ENCODE assay signal across 1 cellular context in the genomic region with DNA sequence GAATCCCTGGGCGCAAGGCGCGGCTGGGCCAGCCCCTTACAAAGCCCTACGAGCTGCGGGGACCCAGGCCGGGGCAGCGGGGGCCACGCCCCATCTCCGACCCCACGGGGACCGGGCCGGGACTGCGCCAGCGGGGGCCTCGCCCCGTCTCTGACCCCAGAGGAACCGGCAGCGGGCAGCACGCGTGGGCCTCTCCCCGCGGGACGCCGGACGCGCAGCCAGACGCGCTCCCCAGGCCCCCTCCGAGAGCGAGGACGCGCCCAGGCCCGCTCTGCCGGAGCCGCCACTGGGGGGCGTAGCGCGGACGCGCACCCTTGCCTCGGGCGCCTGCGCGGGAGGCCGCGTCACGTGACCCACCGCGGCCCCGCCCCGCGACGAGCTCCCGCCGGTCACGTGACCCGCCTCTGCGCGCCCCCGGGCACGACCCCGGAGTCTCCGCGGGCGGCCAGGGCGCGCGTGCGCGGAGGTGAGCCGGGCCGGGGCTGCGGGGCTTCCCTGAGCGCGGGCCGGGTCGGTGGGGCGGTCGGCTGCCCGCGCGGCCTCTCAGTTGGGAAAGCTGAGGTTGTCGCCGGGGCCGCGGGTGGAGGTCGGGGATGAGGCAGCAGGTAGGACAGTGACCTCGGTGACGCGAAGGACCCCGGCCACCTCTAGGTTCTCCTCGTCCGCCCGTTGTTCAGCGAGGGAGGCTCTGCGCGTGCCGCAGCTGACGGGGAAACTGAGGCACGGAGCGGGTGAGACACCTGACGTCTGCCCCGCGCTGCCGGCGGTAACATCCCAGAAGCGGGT.
TF ChIP-seq lines count a peak whose summit lies in the region.

A gene (plus strand): TSS at position 422 of the 786 bp plus-strand sequence. CDS start 3,006 bp downstream, outside the sequence.

TF ChIP-seq in HepG2, 621 proteins besides CTCF, POLR2A, EP300 and RAD21 (continued from another document and continues in another):
- TF ChIP-seq, protein P1, sequence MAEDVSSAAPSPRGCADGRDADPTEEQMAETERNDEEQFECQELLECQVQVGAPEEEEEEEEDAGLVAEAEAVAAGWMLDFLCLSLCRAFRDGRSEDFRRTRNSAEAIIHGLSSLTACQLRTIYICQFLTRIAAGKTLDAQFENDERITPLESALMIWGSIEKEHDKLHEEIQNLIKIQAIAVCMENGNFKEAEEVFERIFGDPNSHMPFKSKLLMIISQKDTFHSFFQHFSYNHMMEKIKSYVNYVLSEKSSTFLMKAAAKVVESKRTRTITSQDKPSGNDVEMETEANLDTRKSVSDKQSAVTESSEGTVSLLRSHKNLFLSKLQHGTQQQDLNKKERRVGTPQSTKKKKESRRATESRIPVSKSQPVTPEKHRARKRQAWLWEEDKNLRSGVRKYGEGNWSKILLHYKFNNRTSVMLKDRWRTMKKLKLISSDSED (CRISPR knock-in tag; IDR thresholded peaks at IDR 0.05), result peak; percentile 67; the same call in 1 of the 2 replicates
- TF ChIP-seq, protein P2, sequence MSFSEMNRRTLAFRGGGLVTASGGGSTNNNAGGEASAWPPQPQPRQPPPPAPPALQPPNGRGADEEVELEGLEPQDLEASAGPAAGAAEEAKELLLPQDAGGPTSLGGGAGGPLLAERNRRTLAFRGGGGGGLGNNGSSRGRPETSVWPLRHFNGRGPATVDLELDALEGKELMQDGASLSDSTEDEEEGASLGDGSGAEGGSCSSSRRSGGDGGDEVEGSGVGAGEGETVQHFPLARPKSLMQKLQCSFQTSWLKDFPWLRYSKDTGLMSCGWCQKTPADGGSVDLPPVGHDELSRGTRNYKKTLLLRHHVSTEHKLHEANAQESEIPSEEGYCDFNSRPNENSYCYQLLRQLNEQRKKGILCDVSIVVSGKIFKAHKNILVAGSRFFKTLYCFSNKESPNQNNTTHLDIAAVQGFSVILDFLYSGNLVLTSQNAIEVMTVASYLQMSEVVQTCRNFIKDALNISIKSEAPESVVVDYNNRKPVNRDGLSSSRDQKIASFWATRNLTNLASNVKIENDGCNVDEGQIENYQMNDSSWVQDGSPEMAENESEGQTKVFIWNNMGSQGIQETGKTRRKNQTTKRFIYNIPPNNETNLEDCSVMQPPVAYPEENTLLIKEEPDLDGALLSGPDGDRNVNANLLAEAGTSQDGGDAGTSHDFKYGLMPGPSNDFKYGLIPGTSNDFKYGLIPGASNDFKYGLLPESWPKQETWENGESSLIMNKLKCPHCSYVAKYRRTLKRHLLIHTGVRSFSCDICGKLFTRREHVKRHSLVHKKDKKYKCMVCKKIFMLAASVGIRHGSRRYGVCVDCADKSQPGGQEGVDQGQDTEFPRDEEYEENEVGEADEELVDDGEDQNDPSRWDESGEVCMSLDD (CRISPR knock-in tag; IDR thresholded peaks at IDR 0.05; ENCODE audit: borderline replicate concordance), result 0 out of 2 replicates have a peak, but pooled peaks have one; percentile 49
- TF ChIP-seq NR1H2 (CRISPR knock-in tag; IDR thresholded peaks at IDR 0.05; ENCODE audit: borderline replicate concordance, low read depth) (peak; percentile 88; the same call in 1 of the 2 replicates), ZNF816 (CRISPR knock-in tag; IDR thresholded peaks at IDR 0.05; ENCODE audit: borderline replicate concordance) (peak; percentile 62; the same call in 1 of the 2 replicates), DNMT3B (CRISPR knock-in tag; conservative IDR thresholded peaks at IDR 0.05) (no peak; the same call in 1 of the 2 replicates), FIP1L1 (IDR thresholded peaks at IDR 0.05; ENCODE audit: borderline replicate concordance, insufficient read depth, low read depth, low read length) (no peak), ZNF564 (CRISPR knock-in tag; IDR thresholded peaks at IDR 0.05) (peak; percentile 74), ZNF33A (CRISPR knock-in tag; IDR thresholded peaks at IDR 0.05; ENCODE audit: borderline replicate concordance) (no peak), ZNF83 (CRISPR knock-in tag; IDR thresholded peaks at IDR 0.05; ENCODE audit: borderline replicate concordance) (0 out of 2 replicates have a peak, but pooled peaks have one; percentile 65), KDM4B (CRISPR knock-in tag; IDR thresholded peaks at IDR 0.05) (no peak; the same call in 1 of the 2 replicates), ARNT2 (CRISPR knock-in tag; IDR thresholded peaks at IDR 0.05; ENCODE audit: low read depth) (peak; percentile 71; the same call in 1 of the 2 replicates), ESRRA (CRISPR knock-in tag; IDR thresholded peaks at IDR 0.05; ENCODE audit: low read depth) (no peak; the same call in 1 of the 2 replicates), ZNF768 (CRISPR knock-in tag; IDR thresholded peaks at IDR 0.05) (peak; percentile 66; the same call in 1 of the 2 replicates), ELF3 (CRISPR knock-in tag; IDR thresholded peaks at IDR 0.05) (peak; percentile 35; the same call in 1 of the 2 replicates), NR2C2 (CRISPR knock-in tag; IDR thresholded peaks at IDR 0.05; ENCODE audit: borderline replicate concordance) (peak; percentile 61), FOXP1 (IDR thresholded peaks at IDR 0.05) (no peak), FOXP1 (CRISPR knock-in tag; IDR thresholded peaks at IDR 0.05) (no peak), NFYC (CRISPR knock-in tag; IDR thresholded peaks at IDR 0.05) (no peak), POGZ (CRISPR knock-in tag; IDR thresholded peaks at IDR 0.05) (no peak), ZNF253 (CRISPR knock-in tag; IDR thresholded peaks at IDR 0.05; ENCODE audit: borderline replicate concordance) (peak; percentile 21; the same call in 1 of the 2 replicates), ZNF562 (CRISPR knock-in tag; IDR thresholded peaks at IDR 0.05; ENCODE audit: borderline replicate concordance) (no peak), BCL6 (CRISPR knock-in tag; IDR thresholded peaks at IDR 0.05) (peak; percentile 16; the same call in 1 of the 2 replicates), FOXM1 (CRISPR knock-in tag; IDR thresholded peaks at IDR 0.05) (no peak), CBX1 (IDR thresholded peaks at IDR 0.05; ENCODE audit: low read depth) (no peak), RFX3 (CRISPR knock-in tag; IDR thresholded peaks at IDR 0.05) (no peak), ZFP90 (CRISPR knock-in tag; IDR thresholded peaks at IDR 0.05; ENCODE audit: borderline replicate concordance) (no peak; the same call in 1 of the 2 replicates)
- TF ChIP-seq, protein P3, sequence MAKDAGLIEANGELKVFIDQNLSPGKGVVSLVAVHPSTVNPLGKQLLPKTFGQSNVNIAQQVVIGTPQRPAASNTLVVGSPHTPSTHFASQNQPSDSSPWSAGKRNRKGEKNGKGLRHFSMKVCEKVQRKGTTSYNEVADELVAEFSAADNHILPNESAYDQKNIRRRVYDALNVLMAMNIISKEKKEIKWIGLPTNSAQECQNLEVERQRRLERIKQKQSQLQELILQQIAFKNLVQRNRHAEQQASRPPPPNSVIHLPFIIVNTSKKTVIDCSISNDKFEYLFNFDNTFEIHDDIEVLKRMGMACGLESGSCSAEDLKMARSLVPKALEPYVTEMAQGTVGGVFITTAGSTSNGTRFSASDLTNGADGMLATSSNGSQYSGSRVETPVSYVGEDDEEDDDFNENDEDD (CRISPR knock-in tag; IDR thresholded peaks at IDR 0.05; ENCODE audit: borderline replicate concordance), result peak; percentile 72; the same call in 1 of the 2 replicates
- TF ChIP-seq, protein P4, sequence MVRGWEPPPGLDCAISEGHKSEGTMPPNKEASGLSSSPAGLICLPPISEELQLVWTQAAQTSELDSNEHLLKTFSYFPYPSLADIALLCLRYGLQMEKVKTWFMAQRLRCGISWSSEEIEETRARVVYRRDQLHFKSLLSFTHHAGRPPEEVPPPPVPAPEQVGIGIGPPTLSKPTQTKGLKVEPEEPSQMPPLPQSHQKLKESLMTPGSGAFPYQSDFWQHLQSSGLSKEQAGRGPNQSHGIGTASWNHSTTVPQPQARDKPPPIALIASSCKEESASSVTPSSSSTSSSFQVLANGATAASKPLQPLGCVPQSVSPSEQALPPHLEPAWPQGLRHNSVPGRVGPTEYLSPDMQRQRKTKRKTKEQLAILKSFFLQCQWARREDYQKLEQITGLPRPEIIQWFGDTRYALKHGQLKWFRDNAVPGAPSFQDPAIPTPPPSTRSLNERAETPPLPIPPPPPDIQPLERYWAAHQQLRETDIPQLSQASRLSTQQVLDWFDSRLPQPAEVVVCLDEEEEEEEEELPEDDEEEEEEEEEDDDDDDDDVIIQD (CRISPR knock-in tag; IDR thresholded peaks at IDR 0.05; ENCODE audit: low read depth), result no peak
- TF ChIP-seq, protein P5, sequence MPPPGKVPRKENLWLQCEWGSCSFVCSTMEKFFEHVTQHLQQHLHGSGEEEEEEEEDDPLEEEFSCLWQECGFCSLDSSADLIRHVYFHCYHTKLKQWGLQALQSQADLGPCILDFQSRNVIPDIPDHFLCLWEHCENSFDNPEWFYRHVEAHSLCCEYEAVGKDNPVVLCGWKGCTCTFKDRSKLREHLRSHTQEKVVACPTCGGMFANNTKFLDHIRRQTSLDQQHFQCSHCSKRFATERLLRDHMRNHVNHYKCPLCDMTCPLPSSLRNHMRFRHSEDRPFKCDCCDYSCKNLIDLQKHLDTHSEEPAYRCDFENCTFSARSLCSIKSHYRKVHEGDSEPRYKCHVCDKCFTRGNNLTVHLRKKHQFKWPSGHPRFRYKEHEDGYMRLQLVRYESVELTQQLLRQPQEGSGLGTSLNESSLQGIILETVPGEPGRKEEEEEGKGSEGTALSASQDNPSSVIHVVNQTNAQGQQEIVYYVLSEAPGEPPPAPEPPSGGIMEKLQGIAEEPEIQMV (CRISPR knock-in tag; IDR thresholded peaks at IDR 0.05; ENCODE audit: low read depth), result peak; percentile 92
- TF ChIP-seq, protein P6, sequence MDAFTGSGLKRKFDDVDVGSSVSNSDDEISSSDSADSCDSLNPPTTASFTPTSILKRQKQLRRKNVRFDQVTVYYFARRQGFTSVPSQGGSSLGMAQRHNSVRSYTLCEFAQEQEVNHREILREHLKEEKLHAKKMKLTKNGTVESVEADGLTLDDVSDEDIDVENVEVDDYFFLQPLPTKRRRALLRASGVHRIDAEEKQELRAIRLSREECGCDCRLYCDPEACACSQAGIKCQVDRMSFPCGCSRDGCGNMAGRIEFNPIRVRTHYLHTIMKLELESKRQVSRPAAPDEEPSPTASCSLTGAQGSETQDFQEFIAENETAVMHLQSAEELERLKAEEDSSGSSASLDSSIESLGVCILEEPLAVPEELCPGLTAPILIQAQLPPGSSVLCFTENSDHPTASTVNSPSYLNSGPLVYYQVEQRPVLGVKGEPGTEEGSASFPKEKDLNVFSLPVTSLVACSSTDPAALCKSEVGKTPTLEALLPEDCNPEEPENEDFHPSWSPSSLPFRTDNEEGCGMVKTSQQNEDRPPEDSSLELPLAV (CRISPR knock-in tag; conservative IDR thresholded peaks at IDR 0.05; ENCODE audit: low read depth), result no peak
- TF ChIP-seq, protein P7, sequence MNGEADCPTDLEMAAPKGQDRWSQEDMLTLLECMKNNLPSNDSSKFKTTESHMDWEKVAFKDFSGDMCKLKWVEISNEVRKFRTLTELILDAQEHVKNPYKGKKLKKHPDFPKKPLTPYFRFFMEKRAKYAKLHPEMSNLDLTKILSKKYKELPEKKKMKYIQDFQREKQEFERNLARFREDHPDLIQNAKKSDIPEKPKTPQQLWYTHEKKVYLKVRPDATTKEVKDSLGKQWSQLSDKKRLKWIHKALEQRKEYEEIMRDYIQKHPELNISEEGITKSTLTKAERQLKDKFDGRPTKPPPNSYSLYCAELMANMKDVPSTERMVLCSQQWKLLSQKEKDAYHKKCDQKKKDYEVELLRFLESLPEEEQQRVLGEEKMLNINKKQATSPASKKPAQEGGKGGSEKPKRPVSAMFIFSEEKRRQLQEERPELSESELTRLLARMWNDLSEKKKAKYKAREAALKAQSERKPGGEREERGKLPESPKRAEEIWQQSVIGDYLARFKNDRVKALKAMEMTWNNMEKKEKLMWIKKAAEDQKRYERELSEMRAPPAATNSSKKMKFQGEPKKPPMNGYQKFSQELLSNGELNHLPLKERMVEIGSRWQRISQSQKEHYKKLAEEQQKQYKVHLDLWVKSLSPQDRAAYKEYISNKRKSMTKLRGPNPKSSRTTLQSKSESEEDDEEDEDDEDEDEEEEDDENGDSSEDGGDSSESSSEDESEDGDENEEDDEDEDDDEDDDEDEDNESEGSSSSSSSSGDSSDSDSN (CRISPR knock-in tag; IDR thresholded peaks at IDR 0.05), result peak; percentile 59; the same call in 1 of the 2 replicates
- TF ChIP-seq, protein P8, sequence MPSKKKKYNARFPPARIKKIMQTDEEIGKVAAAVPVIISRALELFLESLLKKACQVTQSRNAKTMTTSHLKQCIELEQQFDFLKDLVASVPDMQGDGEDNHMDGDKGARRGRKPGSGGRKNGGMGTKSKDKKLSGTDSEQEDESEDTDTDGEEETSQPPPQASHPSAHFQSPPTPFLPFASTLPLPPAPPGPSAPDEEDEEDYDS (CRISPR knock-in tag; IDR thresholded peaks at IDR 0.05), result peak; percentile 8; the same call in 1 of the 2 replicates
- TF ChIP-seq, protein P9, sequence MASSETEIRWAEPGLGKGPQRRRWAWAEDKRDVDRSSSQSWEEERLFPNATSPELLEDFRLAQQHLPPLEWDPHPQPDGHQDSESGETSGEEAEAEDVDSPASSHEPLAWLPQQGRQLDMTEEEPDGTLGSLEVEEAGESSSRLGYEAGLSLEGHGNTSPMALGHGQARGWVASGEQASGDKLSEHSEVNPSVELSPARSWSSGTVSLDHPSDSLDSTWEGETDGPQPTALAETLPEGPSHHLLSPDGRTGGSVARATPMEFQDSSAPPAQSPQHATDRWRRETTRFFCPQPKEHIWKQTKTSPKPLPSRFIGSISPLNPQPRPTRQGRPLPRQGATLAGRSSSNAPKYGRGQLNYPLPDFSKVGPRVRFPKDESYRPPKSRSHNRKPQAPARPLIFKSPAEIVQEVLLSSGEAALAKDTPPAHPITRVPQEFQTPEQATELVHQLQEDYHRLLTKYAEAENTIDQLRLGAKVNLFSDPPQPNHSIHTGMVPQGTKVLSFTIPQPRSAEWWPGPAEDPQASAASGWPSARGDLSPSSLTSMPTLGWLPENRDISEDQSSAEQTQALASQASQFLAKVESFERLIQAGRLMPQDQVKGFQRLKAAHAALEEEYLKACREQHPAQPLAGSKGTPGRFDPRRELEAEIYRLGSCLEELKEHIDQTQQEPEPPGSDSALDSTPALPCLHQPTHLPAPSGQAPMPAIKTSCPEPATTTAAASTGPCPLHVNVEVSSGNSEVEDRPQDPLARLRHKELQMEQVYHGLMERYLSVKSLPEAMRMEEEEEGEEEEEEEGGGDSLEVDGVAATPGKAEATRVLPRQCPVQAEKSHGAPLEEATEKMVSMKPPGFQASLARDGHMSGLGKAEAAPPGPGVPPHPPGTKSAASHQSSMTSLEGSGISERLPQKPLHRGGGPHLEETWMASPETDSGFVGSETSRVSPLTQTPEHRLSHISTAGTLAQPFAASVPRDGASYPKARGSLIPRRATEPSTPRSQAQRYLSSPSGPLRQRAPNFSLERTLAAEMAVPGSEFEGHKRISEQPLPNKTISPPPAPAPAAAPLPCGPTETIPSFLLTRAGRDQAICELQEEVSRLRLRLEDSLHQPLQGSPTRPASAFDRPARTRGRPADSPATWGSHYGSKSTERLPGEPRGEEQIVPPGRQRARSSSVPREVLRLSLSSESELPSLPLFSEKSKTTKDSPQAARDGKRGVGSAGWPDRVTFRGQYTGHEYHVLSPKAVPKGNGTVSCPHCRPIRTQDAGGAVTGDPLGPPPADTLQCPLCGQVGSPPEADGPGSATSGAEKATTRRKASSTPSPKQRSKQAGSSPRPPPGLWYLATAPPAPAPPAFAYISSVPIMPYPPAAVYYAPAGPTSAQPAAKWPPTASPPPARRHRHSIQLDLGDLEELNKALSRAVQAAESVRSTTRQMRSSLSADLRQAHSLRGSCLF (CRISPR knock-in tag; IDR thresholded peaks at IDR 0.05; ENCODE audit: borderline replicate concordance), result no peak
- TF ChIP-seq, protein P10, sequence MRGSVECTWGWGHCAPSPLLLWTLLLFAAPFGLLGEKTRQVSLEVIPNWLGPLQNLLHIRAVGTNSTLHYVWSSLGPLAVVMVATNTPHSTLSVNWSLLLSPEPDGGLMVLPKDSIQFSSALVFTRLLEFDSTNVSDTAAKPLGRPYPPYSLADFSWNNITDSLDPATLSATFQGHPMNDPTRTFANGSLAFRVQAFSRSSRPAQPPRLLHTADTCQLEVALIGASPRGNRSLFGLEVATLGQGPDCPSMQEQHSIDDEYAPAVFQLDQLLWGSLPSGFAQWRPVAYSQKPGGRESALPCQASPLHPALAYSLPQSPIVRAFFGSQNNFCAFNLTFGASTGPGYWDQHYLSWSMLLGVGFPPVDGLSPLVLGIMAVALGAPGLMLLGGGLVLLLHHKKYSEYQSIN (CRISPR knock-in tag; IDR thresholded peaks at IDR 0.05; ENCODE audit: borderline replicate concordance), result no peak
